ENCODE assay signal across 1 cellular context in the genomic region with DNA sequence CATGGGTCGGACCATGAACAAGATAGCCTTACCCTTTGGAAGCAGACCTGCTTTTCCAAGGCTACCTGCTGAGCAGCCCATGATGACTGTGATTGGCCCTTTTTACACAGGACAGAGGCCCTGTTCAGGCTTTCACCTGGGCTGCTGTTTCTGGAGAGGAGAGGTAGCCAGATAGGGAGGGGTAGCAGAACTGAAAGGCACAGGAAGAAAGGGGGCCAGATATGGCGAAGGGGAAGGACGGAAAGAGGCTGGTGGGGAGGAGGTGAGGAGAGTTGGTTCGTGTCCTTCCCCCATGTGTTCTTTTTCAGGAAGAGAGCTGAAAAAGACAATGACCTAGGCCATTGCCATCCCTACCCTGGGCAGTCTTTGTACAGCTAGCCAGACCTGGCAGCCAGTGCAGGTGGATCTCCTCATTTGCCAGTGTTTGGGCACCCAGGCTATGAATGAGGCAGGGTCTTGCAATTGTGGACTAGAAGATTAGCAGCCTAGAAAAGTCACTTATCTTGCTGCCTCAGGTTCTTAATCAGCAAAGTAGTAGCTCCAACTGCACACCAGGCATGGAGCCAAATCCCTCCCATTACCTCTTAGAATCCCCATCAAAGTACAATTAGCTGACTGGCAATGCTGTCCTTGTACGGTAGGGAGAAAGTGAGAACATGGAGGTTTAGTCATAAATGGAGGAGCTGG.
TF ChIP-seq lines count a peak whose summit lies in the region.

No MANE protein-coding gene starts in this region.

TF ChIP-seq in K562, 482 proteins besides CTCF, POLR2A, EP300 and RAD21 (continued from another document and continues in another):
- TF ChIP-seq, protein P1, sequence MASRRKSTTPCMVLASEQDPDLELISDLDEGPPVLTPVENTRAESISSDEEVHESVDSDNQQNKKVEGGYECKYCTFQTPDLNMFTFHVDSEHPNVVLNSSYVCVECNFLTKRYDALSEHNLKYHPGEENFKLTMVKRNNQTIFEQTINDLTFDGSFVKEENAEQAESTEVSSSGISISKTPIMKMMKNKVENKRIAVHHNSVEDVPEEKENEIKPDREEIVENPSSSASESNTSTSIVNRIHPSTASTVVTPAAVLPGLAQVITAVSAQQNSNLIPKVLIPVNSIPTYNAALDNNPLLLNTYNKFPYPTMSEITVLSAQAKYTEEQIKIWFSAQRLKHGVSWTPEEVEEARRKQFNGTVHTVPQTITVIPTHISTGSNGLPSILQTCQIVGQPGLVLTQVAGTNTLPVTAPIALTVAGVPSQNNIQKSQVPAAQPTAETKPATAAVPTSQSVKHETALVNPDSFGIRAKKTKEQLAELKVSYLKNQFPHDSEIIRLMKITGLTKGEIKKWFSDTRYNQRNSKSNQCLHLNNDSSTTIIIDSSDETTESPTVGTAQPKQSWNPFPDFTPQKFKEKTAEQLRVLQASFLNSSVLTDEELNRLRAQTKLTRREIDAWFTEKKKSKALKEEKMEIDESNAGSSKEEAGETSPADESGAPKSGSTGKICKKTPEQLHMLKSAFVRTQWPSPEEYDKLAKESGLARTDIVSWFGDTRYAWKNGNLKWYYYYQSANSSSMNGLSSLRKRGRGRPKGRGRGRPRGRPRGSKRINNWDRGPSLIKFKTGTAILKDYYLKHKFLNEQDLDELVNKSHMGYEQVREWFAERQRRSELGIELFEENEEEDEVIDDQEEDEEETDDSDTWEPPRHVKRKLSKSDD (conservative IDR thresholded peaks at IDR 0.05; ENCODE audit: low read length), result no peak
- TF ChIP-seq LEF1 (IDR thresholded peaks at IDR 0.05) (peak; percentile 56; the same call in 1 of the 2 replicates), SETDB1 (IDR thresholded peaks at IDR 0.05; ENCODE audit: low read length) (no peak), MXI1 (IDR thresholded peaks at IDR 0.05; ENCODE audit: low read depth, low read length) (no peak), SMAD4 (CRISPR knock-in tag; conservative IDR thresholded peaks at IDR 0.05) (0 out of 2 replicates have a peak, but pooled peaks have one; percentile 23), SAP30 (IDR thresholded peaks at IDR 0.05; ENCODE audit: borderline replicate concordance, insufficient read depth, low read depth, low read length, poor library complexity, severe bottlenecking) (no peak), SIRT6 (IDR thresholded peaks at IDR 0.05; ENCODE audit: low read depth, low read length) (no peak), POLR2AphosphoS2 (IDR thresholded peaks at IDR 0.05; ENCODE audit: low read length) (no peak), HMGN3 (IDR thresholded peaks at IDR 0.05; ENCODE audit: borderline replicate concordance, extremely low read depth, insufficient read length, low read depth, low read length) (peak; percentile 68), MTA1 (IDR thresholded peaks at IDR 0.05; ENCODE audit: borderline replicate concordance) (0 out of 2 replicates have a peak, but pooled peaks have one; percentile 20), ZNF316 (IDR thresholded peaks at IDR 0.05) (peak; percentile 92), ADNP (tag; IDR thresholded peaks at IDR 0.05) (0 out of 2 replicates have a peak, but pooled peaks have one; percentile 42), TBL1XR1 (IDR thresholded peaks at IDR 0.05; ENCODE audit: low read length in 2 of 2) (peak in 1 of 2 experiments; percentile 69; a peak in 2 of 4 replicates), ZFP36 (IDR thresholded peaks at IDR 0.05; ENCODE audit: low read depth, low read length, partially characterized antibody) (peak; percentile 47), FOXP1 (CRISPR knock-in tag; IDR thresholded peaks at IDR 0.05) (no peak), ARNT (IDR thresholded peaks at IDR 0.05) (peak; percentile 19 to 71; a peak in 1 of 4 replicates), FOXM1 (IDR thresholded peaks at IDR 0.05; ENCODE audit: low read depth) (peak; percentile 84), FOXM1 (CRISPR knock-in tag; IDR thresholded peaks at IDR 0.05; ENCODE audit: low read depth) (no peak), NBN (IDR thresholded peaks at IDR 0.05; ENCODE audit: low read depth) (no peak), ZNF766 (CRISPR knock-in tag; conservative IDR thresholded peaks at IDR 0.05) (peak; percentile 79), NUFIP1 (IDR thresholded peaks at IDR 0.05; ENCODE audit: partially characterized antibody) (no peak), ATF1 (CRISPR knock-in tag; IDR thresholded peaks at IDR 0.05) (no peak), ATF1 (tag; IDR thresholded peaks at IDR 0.05) (peak; percentile 17; the same call in 1 of the 2 replicates), DPF2 (IDR thresholded peaks at IDR 0.05) (peak; percentile 96), CC2D1A (IDR thresholded peaks at IDR 0.05) (peak; percentile 94), PHB2 (IDR thresholded peaks at IDR 0.05; ENCODE audit: low read depth) (peak; percentile 74), ZNF263 (CRISPR knock-in tag; IDR thresholded peaks at IDR 0.05; ENCODE audit: borderline replicate concordance) (no peak), STAT5B (CRISPR knock-in tag; IDR thresholded peaks at IDR 0.05) (no peak)
- TF ChIP-seq, protein P2, sequence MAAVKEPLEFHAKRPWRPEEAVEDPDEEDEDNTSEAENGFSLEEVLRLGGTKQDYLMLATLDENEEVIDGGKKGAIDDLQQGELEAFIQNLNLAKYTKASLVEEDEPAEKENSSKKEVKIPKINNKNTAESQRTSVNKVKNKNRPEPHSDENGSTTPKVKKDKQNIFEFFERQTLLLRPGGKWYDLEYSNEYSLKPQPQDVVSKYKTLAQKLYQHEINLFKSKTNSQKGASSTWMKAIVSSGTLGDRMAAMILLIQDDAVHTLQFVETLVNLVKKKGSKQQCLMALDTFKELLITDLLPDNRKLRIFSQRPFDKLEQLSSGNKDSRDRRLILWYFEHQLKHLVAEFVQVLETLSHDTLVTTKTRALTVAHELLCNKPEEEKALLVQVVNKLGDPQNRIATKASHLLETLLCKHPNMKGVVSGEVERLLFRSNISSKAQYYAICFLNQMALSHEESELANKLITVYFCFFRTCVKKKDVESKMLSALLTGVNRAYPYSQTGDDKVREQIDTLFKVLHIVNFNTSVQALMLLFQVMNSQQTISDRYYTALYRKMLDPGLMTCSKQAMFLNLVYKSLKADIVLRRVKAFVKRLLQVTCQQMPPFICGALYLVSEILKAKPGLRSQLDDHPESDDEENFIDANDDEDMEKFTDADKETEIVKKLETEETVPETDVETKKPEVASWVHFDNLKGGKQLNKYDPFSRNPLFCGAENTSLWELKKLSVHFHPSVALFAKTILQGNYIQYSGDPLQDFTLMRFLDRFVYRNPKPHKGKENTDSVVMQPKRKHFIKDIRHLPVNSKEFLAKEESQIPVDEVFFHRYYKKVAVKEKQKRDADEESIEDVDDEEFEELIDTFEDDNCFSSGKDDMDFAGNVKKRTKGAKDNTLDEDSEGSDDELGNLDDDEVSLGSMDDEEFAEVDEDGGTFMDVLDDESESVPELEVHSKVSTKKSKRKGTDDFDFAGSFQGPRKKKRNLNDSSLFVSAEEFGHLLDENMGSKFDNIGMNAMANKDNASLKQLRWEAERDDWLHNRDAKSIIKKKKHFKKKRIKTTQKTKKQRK (IDR thresholded peaks at IDR 0.05; ENCODE audit: borderline replicate concordance, low read depth, low read length), result no peak
- TF ChIP-seq, protein P3, sequence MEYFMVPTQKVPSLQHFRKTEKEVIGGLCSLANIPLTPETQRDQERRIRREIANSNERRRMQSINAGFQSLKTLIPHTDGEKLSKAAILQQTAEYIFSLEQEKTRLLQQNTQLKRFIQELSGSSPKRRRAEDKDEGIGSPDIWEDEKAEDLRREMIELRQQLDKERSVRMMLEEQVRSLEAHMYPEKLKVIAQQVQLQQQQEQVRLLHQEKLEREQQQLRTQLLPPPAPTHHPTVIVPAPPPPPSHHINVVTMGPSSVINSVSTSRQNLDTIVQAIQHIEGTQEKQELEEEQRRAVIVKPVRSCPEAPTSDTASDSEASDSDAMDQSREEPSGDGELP (CRISPR knock-in tag; IDR thresholded peaks at IDR 0.05; ENCODE audit: borderline replicate concordance), result 0 out of 2 replicates have a peak, but pooled peaks have one; percentile 30
- TF ChIP-seq, protein P4, sequence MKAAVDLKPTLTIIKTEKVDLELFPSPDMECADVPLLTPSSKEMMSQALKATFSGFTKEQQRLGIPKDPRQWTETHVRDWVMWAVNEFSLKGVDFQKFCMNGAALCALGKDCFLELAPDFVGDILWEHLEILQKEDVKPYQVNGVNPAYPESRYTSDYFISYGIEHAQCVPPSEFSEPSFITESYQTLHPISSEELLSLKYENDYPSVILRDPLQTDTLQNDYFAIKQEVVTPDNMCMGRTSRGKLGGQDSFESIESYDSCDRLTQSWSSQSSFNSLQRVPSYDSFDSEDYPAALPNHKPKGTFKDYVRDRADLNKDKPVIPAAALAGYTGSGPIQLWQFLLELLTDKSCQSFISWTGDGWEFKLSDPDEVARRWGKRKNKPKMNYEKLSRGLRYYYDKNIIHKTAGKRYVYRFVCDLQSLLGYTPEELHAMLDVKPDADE (conservative IDR thresholded peaks at IDR 0.05; ENCODE audit: control insufficient read depth, low read depth, low read length), result no peak
- TF ChIP-seq, protein P5, sequence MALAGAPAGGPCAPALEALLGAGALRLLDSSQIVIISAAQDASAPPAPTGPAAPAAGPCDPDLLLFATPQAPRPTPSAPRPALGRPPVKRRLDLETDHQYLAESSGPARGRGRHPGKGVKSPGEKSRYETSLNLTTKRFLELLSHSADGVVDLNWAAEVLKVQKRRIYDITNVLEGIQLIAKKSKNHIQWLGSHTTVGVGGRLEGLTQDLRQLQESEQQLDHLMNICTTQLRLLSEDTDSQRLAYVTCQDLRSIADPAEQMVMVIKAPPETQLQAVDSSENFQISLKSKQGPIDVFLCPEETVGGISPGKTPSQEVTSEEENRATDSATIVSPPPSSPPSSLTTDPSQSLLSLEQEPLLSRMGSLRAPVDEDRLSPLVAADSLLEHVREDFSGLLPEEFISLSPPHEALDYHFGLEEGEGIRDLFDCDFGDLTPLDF (CRISPR knock-in tag; IDR thresholded peaks at IDR 0.05), result no peak
- TF ChIP-seq, protein P6, sequence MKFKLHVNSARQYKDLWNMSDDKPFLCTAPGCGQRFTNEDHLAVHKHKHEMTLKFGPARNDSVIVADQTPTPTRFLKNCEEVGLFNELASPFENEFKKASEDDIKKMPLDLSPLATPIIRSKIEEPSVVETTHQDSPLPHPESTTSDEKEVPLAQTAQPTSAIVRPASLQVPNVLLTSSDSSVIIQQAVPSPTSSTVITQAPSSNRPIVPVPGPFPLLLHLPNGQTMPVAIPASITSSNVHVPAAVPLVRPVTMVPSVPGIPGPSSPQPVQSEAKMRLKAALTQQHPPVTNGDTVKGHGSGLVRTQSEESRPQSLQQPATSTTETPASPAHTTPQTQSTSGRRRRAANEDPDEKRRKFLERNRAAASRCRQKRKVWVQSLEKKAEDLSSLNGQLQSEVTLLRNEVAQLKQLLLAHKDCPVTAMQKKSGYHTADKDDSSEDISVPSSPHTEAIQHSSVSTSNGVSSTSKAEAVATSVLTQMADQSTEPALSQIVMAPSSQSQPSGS (CRISPR knock-in tag; IDR thresholded peaks at IDR 0.05), result no peak
- TF ChIP-seq, protein P7, sequence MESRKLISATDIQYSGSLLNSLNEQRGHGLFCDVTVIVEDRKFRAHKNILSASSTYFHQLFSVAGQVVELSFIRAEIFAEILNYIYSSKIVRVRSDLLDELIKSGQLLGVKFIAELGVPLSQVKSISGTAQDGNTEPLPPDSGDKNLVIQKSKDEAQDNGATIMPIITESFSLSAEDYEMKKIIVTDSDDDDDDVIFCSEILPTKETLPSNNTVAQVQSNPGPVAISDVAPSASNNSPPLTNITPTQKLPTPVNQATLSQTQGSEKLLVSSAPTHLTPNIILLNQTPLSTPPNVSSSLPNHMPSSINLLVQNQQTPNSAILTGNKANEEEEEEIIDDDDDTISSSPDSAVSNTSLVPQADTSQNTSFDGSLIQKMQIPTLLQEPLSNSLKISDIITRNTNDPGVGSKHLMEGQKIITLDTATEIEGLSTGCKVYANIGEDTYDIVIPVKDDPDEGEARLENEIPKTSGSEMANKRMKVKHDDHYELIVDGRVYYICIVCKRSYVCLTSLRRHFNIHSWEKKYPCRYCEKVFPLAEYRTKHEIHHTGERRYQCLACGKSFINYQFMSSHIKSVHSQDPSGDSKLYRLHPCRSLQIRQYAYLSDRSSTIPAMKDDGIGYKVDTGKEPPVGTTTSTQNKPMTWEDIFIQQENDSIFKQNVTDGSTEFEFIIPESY (CRISPR knock-in tag; IDR thresholded peaks at IDR 0.05), result no peak
- TF ChIP-seq, protein P8, sequence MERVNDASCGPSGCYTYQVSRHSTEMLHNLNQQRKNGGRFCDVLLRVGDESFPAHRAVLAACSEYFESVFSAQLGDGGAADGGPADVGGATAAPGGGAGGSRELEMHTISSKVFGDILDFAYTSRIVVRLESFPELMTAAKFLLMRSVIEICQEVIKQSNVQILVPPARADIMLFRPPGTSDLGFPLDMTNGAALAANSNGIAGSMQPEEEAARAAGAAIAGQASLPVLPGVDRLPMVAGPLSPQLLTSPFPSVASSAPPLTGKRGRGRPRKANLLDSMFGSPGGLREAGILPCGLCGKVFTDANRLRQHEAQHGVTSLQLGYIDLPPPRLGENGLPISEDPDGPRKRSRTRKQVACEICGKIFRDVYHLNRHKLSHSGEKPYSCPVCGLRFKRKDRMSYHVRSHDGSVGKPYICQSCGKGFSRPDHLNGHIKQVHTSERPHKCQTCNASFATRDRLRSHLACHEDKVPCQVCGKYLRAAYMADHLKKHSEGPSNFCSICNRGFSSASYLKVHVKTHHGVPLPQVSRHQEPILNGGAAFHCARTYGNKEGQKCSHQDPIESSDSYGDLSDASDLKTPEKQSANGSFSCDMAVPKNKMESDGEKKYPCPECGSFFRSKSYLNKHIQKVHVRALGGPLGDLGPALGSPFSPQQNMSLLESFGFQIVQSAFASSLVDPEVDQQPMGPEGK (CRISPR knock-in tag; IDR thresholded peaks at IDR 0.05; ENCODE audit: borderline replicate concordance), result no peak
- TF ChIP-seq, protein P9, sequence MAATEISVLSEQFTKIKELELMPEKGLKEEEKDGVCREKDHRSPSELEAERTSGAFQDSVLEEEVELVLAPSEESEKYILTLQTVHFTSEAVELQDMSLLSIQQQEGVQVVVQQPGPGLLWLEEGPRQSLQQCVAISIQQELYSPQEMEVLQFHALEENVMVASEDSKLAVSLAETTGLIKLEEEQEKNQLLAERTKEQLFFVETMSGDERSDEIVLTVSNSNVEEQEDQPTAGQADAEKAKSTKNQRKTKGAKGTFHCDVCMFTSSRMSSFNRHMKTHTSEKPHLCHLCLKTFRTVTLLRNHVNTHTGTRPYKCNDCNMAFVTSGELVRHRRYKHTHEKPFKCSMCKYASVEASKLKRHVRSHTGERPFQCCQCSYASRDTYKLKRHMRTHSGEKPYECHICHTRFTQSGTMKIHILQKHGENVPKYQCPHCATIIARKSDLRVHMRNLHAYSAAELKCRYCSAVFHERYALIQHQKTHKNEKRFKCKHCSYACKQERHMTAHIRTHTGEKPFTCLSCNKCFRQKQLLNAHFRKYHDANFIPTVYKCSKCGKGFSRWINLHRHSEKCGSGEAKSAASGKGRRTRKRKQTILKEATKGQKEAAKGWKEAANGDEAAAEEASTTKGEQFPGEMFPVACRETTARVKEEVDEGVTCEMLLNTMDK (IDR thresholded peaks at IDR 0.05; ENCODE audit: borderline replicate concordance, insufficient read depth, low read depth, low read length, poor library complexity, severe bottlenecking), result no peak
- TF ChIP-seq, protein P10, sequence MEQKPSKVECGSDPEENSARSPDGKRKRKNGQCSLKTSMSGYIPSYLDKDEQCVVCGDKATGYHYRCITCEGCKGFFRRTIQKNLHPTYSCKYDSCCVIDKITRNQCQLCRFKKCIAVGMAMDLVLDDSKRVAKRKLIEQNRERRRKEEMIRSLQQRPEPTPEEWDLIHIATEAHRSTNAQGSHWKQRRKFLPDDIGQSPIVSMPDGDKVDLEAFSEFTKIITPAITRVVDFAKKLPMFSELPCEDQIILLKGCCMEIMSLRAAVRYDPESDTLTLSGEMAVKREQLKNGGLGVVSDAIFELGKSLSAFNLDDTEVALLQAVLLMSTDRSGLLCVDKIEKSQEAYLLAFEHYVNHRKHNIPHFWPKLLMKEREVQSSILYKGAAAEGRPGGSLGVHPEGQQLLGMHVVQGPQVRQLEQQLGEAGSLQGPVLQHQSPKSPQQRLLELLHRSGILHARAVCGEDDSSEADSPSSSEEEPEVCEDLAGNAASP (IDR thresholded peaks at IDR 0.05), result no peak
